8 cellular contexts compared by ENCODE assay signal in the genomic region with DNA sequence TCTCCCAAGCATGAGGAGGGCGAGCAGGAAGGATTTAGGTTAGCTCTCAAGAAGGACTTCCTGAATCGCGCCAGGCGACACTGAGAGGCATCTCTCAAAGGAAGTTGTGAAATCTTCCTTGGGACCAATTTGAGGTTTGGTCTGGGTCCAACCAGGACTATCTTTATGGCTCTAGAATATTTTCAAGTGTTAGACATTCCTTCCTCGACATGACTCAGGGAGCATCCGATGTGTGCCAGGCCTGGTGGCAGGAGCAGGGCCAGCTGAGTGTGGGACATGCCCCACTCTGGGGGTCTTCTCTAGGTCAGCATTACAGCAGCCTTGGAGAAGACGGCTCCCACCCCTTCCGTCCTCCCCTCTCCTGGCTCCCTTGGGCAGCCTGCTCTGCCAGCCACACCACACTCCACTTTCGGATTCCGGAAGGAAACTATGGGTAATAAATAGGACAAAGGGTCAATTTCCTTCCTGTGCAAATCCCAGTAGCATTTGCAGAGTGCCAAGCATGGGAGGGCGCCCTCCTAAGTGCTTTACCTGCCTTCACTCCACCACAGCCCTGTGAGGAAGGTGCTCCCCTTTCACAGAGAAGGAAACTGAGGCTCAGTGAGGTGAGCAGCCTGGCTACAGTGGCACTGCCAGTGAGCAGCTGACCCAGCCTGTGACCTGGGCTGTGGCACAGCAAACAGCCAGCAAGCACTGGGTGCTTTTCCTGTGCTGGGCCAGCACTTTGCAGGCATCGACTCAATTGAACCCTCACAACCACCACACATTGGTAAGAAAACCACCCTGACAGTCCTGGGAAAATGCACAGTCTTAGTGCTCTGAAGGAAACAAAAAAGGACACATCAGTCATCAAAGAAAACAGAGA. TPM values are rescaled to one million over a fixed set of nuclear protein-coding genes. Genes with fewer than 3 reads are reported as not detected.
DNase-seq lines count a peak whose midpoint lies in the region; TF ChIP-seq lines count a peak whose summit lies in the region.
"Not testable (repeated sequence)": the region's sequence is repeated elsewhere in the genome, so short reads cannot be mapped to it uniquely, and the experiment has no call there.

No MANE protein-coding gene starts in this region.

- not testable (repeated sequence) for H3K4me3 ChIP-seq in astrocyte of the cerebellum (ENCODE audit: low read depth, low read length)

- H3K4me3 Mint-ChIP-seq in Calu3 (ENCODE audit: low read depth, unreplicated experiment); osteocyte (ENCODE audit: unreplicated experiment): not testable (repeated sequence)

- in situ Hi-C loops in astrocyte of the cerebellum (cut with HindIII; ENCODE audit: low sequenced_read_pairs) = not testable (repeated sequence)

- H3K27me3 Mint-ChIP-seq in Calu3 (ENCODE audit: unreplicated experiment); osteocyte (ENCODE audit: unreplicated experiment): not testable (repeated sequence)

- TF ChIP-seq RAD21 in Ishikawa (IDR thresholded peaks at IDR 0.05; ENCODE audit: low read depth) = not testable (repeated sequence)

- not testable (repeated sequence) for TF ChIP-seq CTCF in Calu3 (IDR thresholded peaks at IDR 0.05; ENCODE audit: unreplicated experiment); astrocyte of the cerebellum (IDR thresholded peaks at IDR 0.05; ENCODE audit: low read depth, low read length, missing control alignments); osteocyte (IDR thresholded peaks at IDR 0.05)

- H3K4me1 Mint-ChIP-seq in Calu3 (ENCODE audit: low read depth, unreplicated experiment) = peaks cover 40% of the 10 kb centered on the region
- H3K4me1 Mint-ChIP-seq in osteocyte (ENCODE audit: unreplicated experiment) = not testable (repeated sequence)

- intact Hi-C loops in Calu3 (cut with micrococcal nuclease; ENCODE audit: unreplicated experiment) = not testable (repeated sequence)

- TF ChIP-seq EP300 in Ishikawa (IDR thresholded peaks at IDR 0.05; ENCODE audit: borderline replicate concordance) = not testable (repeated sequence)

- H3K9me3 Mint-ChIP-seq in Calu3 (ENCODE audit: low read depth, unreplicated experiment); osteocyte (ENCODE audit: unreplicated experiment): not testable (repeated sequence)

- not testable (repeated sequence) for H3K27ac Mint-ChIP-seq in Calu3 (ENCODE audit: unreplicated experiment)
- peak overlapping the region; percentile 60 for H3K27ac Mint-ChIP-seq in osteocyte (ENCODE audit: unreplicated experiment)

- TSS peak; percentile 31 for BruUV-seq in Calu3 (replicated peaks; lab: Mats Ljungman, UMichigan)

- DNase-seq in Calu3 = peak; percentile 36
- DNase-seq in RKO (ENCODE audit: low spot score) = peak; percentile 28
- peak; percentile 62 for DNase-seq in astrocyte of the cerebellum (ENCODE audit: low read depth)
- peak; percentile 88 for DNase-seq in fibroblast of peridontal ligament (ENCODE audit: extremely low read depth)
- peak; percentile 82 for DNase-seq in islet precursor cell
- not testable (repeated sequence) for DNase-seq in osteocyte (ENCODE audit: extremely low spot score, unreplicated experiment)
- peak; percentile 78 for DNase-seq in ureter (ENCODE audit: low spot score)

- CTCF ChIA-PET in Calu3 (lab: Charles Lee) = not testable (repeated sequence)

- peaks cover 12% of the 10 kb centered on the region for H3K36me3 Mint-ChIP-seq in Calu3 (ENCODE audit: insufficient read depth, unreplicated experiment)
- not testable (repeated sequence) for H3K36me3 Mint-ChIP-seq in osteocyte (ENCODE audit: unreplicated experiment)

TF ChIP-seq in Ishikawa, 13 proteins besides CTCF, POLR2A, EP300 and RAD21:
- TF ChIP-seq TEAD4 (IDR thresholded peaks at IDR 0.05) (0 out of 2 replicates have a peak, but pooled peaks have one; percentile 9), NFIC (IDR thresholded peaks at IDR 0.05) (0 out of 2 replicates have a peak, but pooled peaks have one; percentile 16)

RNA-seq across cellular contexts. Expression of gene MPRIP, which starts 31.0 kb away (rescaled TPM):
- total RNA-seq in Calu3 (2022) (338 and 423 TPM in 2 replicates), osteocyte (206 and 209 TPM in 2 replicates), ureter (423 TPM)

RNA-seq across cellular contexts. Expression of gene TNFRSF13B, which starts 39.4 kb away (rescaled TPM):
- total RNA-seq in Calu3 (2022) (not detected in 2 replicates), osteocyte (not detected in 2 replicates), ureter (0.83 TPM)
